ENCODE assay signal across 8 cellular contexts in genomic region chr19:39403331-39404312, GRCh38. TPM values are rescaled to one million over a fixed set of nuclear protein-coding genes. Genes with fewer than 3 reads are reported as not detected.
DNase-seq lines count a peak whose midpoint lies in the region; ATAC-seq and TF ChIP-seq lines count a peak whose summit lies in the region.

No MANE protein-coding gene starts in this region.

- intact Hi-C loops in adrenal gland (cut with DNase I) = no loop called here
- intact Hi-C loops in left cardiac atrium (cut with DNase I) = no loop called here
- intact Hi-C loops in prostate gland (cut with DNase I) = no loop called here

- TF ChIP-seq EP300 in upper lobe of left lung (IDR thresholded peaks at IDR 0.05) = peak; percentile 98 to 100 (median 100)

- H3K4me1 ChIP-seq in adrenal gland (replicated peaks in 1 of 2) (peaks cover 31 to 48% of the 10 kb centered on the region in 2 donors), prostate gland (replicated peaks) (peaks cover 8% of the 10 kb centered on the region), upper lobe of left lung (peaks cover 46 to 71% (median 55%) of the 10 kb centered on the region in 4 donors)

- TF ChIP-seq POLR2A in adrenal gland (IDR thresholded peaks at IDR 0.05) (peak; percentile 13 to 76), prostate gland (IDR thresholded peaks at IDR 0.05) (peak; percentile 75), upper lobe of left lung (IDR thresholded peaks at IDR 0.05) (peak in 3 of 4 donors; percentile 60 to 89 (median 76))

- 2 to 17% (median 3%) methylated on average over 3 to 43 of the region's 43 CpGs for WGBS in adrenal gland, 4 donors
- 2% methylated on average over 43 of the region's 43 CpGs for WGBS in prostate gland
- WGBS in upper lobe of left lung, 2 donors = 1 to 4% methylated on average over 11 to 24 of the region's 43 CpGs

- H3K4me3 ChIP-seq in adrenal gland (peak overlapping the region in 2 of 4 donors; percentile 21 to 58), prostate gland (peak overlapping the region; percentile 39 to 51), upper lobe of left lung (peak overlapping the region; percentile 30 to 53 (median 49))

- DNase-seq in NK-92 (lab: John Stamatoyannopoulos, UW; ENCODE audit: unreplicated experiment) = peak; percentile 65
- DNase-seq in NK-92 treated with Interleukin-12 subunit alpha and Interleukin-12 subunit beta, amount 100 ng/mL, for 24 hours (lab: John Stamatoyannopoulos, UW) = no peak
- peak; percentile 36 for DNase-seq in KG1 (lab: John Stamatoyannopoulos, UW)
- peak; percentile 92 to 98 (median 97) for DNase-seq in T-helper 1 cell
- peak; percentile 99 to 100 (median 99) for DNase-seq in adrenal gland
- DNase-seq in left cardiac atrium = peak; percentile 99
- peak; percentile 99 for DNase-seq in prostate gland (ENCODE audit: low spot score)
- peak; percentile 99 to 100 for DNase-seq in upper lobe of left lung

- no peak for TF ChIP-seq CTCF in adrenal gland (IDR thresholded peaks at IDR 0.05)
- TF ChIP-seq CTCF in prostate gland (IDR thresholded peaks at IDR 0.05) = peak in 2 of 4 experiments; percentile 5 to 18
- TF ChIP-seq CTCF in upper lobe of left lung (IDR thresholded peaks at IDR 0.05) = no peak

- H3K27ac ChIP-seq in adrenal gland = peak overlapping the region; percentile 96 to 100 (median 99)
- peak overlapping the region; percentile 100 for H3K27ac ChIP-seq in prostate gland
- peak overlapping the region; percentile 99 to 100 (median 100) for H3K27ac ChIP-seq in upper lobe of left lung

- peaks cover 0 to 11% of the 10 kb centered on the region in 2 donors for H3K36me3 ChIP-seq in adrenal gland (replicated peaks in 1 of 2)
- peaks cover 7 to 8% of the 10 kb centered on the region in 2 donors for H3K36me3 ChIP-seq in prostate gland
- H3K36me3 ChIP-seq in upper lobe of left lung = peaks cover 8 to 19% (median 13%) of the 10 kb centered on the region in 4 donors

- ATAC-seq in left cardiac atrium (peak; percentile 53 to 66), upper lobe of left lung (ENCODE audit: low FRiP score in 2 of 2) (peak; percentile 67 to 87)

- H3K27me3 ChIP-seq in adrenal gland (no peaks in the 10 kb centered on the region), prostate gland (replicated peaks; ENCODE audit: insufficient read depth) (no peaks in the 10 kb centered on the region), upper lobe of left lung (no peaks in the 10 kb centered on the region)

- H3K9me3 ChIP-seq in adrenal gland (replicated peaks in 1 of 3) = no peaks in the 10 kb centered on the region
- no peaks in the 10 kb centered on the region for H3K9me3 ChIP-seq in prostate gland
- no peaks in the 10 kb centered on the region for H3K9me3 ChIP-seq in upper lobe of left lung

RNA-seq across cellular contexts. Expression of gene ZFP36, which starts 3.0 kb away (rescaled TPM):
- total RNA-seq in adrenal gland = 100 to 1,000 TPM in 3 of 8 donors, 10 to 100 TPM in 5; 46.8 to 187 (median 86.7) TPM
- 100 to 1,000 TPM in 2 of 3 donors, 10 to 100 TPM in 1; 64.8 to 193 (median 113) TPM for polyA plus RNA-seq in adrenal gland
- 100 to 1,000 TPM in 1 of 2 donors, 10 to 100 TPM in 1; 93.5 to 156 TPM for total RNA-seq in left cardiac atrium
- total RNA-seq in prostate gland = 100 to 1,000 TPM in 1 of 2 donors, 10 to 100 TPM in 1; 96.5 to 170 TPM
- total RNA-seq in upper lobe of left lung = 100 to 1,000 TPM; 195 to 525 (median 238) TPM

RNA-seq across cellular contexts. Expression of gene PLEKHG2, which starts 8.8 kb away (rescaled TPM):
- total RNA-seq in adrenal gland (10 to 100 TPM; 11.3 to 23.4 (median 18.1) TPM), left cardiac atrium (10 to 100 TPM; 13.7 to 28.0 TPM), prostate gland (10 to 100 TPM; 14.4 to 21.1 TPM), upper lobe of left lung (10 to 100 TPM; 15.8 to 48.1 (median 29.0) TPM)
- polyA plus RNA-seq in adrenal gland = 10 to 100 TPM in 2 of 3 donors, 1 to 10 TPM in 1; 3.6 to 44.8 (median 16.3) TPM

RNA-seq across cellular contexts. Expression of gene MED29, which starts 12.4 kb away (rescaled TPM):
- total RNA-seq in adrenal gland (100 to 1,000 TPM in 1 of 8 donors, 10 to 100 TPM in 7; 44.1 to 221 (median 65.3) TPM), left cardiac atrium (10 to 100 TPM; 21.3 to 25.1 TPM), prostate gland (10 to 100 TPM; 50.2 to 56.4 TPM), upper lobe of left lung (10 to 100 TPM; 18.9 to 51.1 (median 33.7) TPM)
- 10 to 100 TPM; 43.6 to 49.6 (median 49.2) TPM for polyA plus RNA-seq in adrenal gland

RNA-seq across cellular contexts. Expression of gene PAF1, which starts 12.7 kb away (rescaled TPM):
- 10 to 100 TPM; 46.8 to 60.2 (median 51.9) TPM for total RNA-seq in adrenal gland
- polyA plus RNA-seq in adrenal gland = 10 to 100 TPM; 50.9 to 86.9 (median 51.6) TPM
- total RNA-seq in left cardiac atrium = 10 to 100 TPM; 34.5 to 38.4 TPM
- total RNA-seq in prostate gland = 10 to 100 TPM; 47.5 to 63.6 TPM
- 10 to 100 TPM; 28.6 to 48.0 (median 35.4) TPM for total RNA-seq in upper lobe of left lung

RNA-seq across cellular contexts. Expression of gene RPS16, which starts 32.1 kb away (rescaled TPM):
- 1,000 to 10,000 TPM in 6 of 8 donors, 100 to 1,000 TPM in 2; 848 to 1,939 (median 1,279) TPM for total RNA-seq in adrenal gland
- 1,000 to 10,000 TPM; 1,071 to 2,033 (median 1,152) TPM for polyA plus RNA-seq in adrenal gland
- total RNA-seq in left cardiac atrium = 1,000 to 10,000 TPM; 1,273 to 1,597 TPM
- 1,000 to 10,000 TPM; 1,162 to 1,716 TPM for total RNA-seq in prostate gland
- total RNA-seq in upper lobe of left lung = 1,000 to 10,000 TPM in 4 of 6 donors, 100 to 1,000 TPM in 2; 634 to 2,303 (median 1,625) TPM
